ENCODE assay signal across 11 cellular contexts in the genomic region with DNA sequence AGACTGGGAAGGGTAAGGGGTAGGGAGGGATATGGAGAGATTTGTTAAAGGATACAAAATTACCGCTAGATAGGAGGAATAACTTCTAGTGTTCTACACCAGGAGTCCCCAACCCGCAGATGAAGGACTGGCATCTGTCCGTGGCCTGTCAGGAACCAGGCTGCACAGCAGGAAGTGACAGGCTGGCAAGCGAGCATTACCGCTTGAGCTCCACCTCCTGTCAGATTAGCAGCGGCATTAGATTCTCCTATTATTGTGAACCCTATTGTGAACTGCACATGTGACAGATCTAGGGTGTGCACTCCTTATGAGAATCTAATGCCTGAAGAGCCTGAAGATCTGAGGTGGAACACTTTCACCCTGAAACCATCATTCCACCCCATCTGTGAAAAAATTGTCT. TPM values are rescaled to one million over a fixed set of nuclear protein-coding genes. Genes with fewer than 3 reads are reported as not detected.
DNase-seq lines count a peak whose midpoint lies in the region; ATAC-seq, FAIRE-seq and TF ChIP-seq lines count a peak whose summit lies in the region.
"Had no signal": no experiment of that assay in that cellular context is flagged by ENCODE, and none has a peak within 500 bp of the region (broad histone marks: within the 10 kb centered on the region; RNA-seq: fewer than 3 reads in every experiment).

No MANE protein-coding gene starts in this region.

- intact Hi-C loops in A673 (cut with micrococcal nuclease; ENCODE audit: unreplicated experiment) = no loop called here

- peaks cover 1% of the 10 kb centered on the region for H3K36me3 Mint-ChIP-seq in effector memory CD8-positive, alpha-beta T cell (ENCODE audit: insufficient read depth)
- H3K36me3 Mint-ChIP-seq: CD8-positive, alpha-beta memory T cell had no signal

- CTCF ChIA-PET in A673 (lab: Charles Lee) = no interaction called here

- no peak for TF ChIP-seq CTCF in A673 (conservative IDR thresholded peaks at IDR 0.05; ENCODE audit: low read depth, low read length)

- no peak for FAIRE-seq in GM19239 (lab: Jason Lieb, UNC)

- H3K9me3 Mint-ChIP-seq in effector memory CD8-positive, alpha-beta T cell = no peaks in the 10 kb centered on the region
- H3K9me3 Mint-ChIP-seq: CD8-positive, alpha-beta memory T cell had no signal

- DNase-seq in A673 (ENCODE audit: low spot score) = peak; percentile 54
- DNase-seq in effector memory CD8-positive, alpha-beta T cell = peak; percentile 2 to 13 (median 10)
- DNase-seq in HCEC 1CT = no peak
- no peak for DNase-seq in GM19239 (ENCODE audit: insufficient read length, low spot score)
- DNase-seq in OCI-M2 (lab: John Stamatoyannopoulos, UW; ENCODE audit: unreplicated experiment) = no peak
- no peak for DNase-seq in NCI-H510A treated with DMSO at 0.1 percent for 48 hours (lab: John Stamatoyannopoulos, UW)
- DNase-seq: NCI-H2081 had no signal

- no peaks in the 10 kb centered on the region for H3K36me3 ChIP-seq in A673 (ENCODE audit: insufficient read depth, low read length, poor library complexity, severe bottlenecking)
- H3K36me3 ChIP-seq: left lung had no signal

- no peaks in the 10 kb centered on the region for H3K9me3 ChIP-seq in A673 (ENCODE audit: low read depth, low read length, poor library complexity, severe bottlenecking)
- H3K9me3 ChIP-seq: left lung had no signal

- ATAC-seq in GM18867 (IDR thresholded peaks at IDR 0.05; ENCODE audit: unreplicated experiment) = peak; percentile 53
- peak; percentile 60 for ATAC-seq in SK-N-SH treated with all-trans-retinoic acid at 6 μM for 48 hours
- peak; percentile 66 for ATAC-seq in effector memory CD8-positive, alpha-beta T cell (replicated peaks)
- ATAC-seq: left lung had no signal

- no TSS peak for BruUV-seq in A673 (replicated peaks; lab: Mats Ljungman, UMichigan)

- H3K27ac ChIP-seq in A673 (ENCODE audit: low read depth, low read length, poor library complexity, severe bottlenecking) = no peak overlapping the region
- H3K27ac ChIP-seq: left lung had no signal

- H3K4me1 Mint-ChIP-seq in effector memory CD8-positive, alpha-beta T cell (ENCODE audit: low read depth in 2 of 2) = peaks cover 4 to 7% of the 10 kb centered on the region in 2 donors

- POLR2A ChIA-PET in A673 (lab: Charles Lee; ENCODE audit: low non-redundant PET) = no interaction called here

- H3K27me3 ChIP-seq in A673 (replicated peaks; ENCODE audit: insufficient read depth, low read depth, low read length, poor library complexity) = no peaks in the 10 kb centered on the region
- H3K27me3 ChIP-seq: left lung had no signal

- peak overlapping the region in 1 of 2 donors; percentile 41 for H3K27ac Mint-ChIP-seq in effector memory CD8-positive, alpha-beta T cell
- H3K27ac Mint-ChIP-seq: CD8-positive, alpha-beta memory T cell had no signal

- H3K4me3 Mint-ChIP-seq in effector memory CD8-positive, alpha-beta T cell = peak overlapping the region in 1 of 2 donors; percentile 13

- no peaks in the 10 kb centered on the region for H3K4me1 ChIP-seq in A673 (ENCODE audit: insufficient read depth, low read length, poor library complexity, severe bottlenecking)
- H3K4me1 ChIP-seq: left lung had no signal

- peaks cover 0 to 3% of the 10 kb centered on the region in 2 donors for H3K27me3 Mint-ChIP-seq in effector memory CD8-positive, alpha-beta T cell

- no peak overlapping the region for H3K4me3 ChIP-seq in A673 (ENCODE audit: low read depth, low read length, poor library complexity, severe bottlenecking)
- H3K4me3 ChIP-seq: left lung had no signal

TF ChIP-seq in SK-N-SH treated with all-trans-retinoic acid at 6 μM for 48 hours, 23 proteins besides CTCF, POLR2A, EP300 and RAD21:
- TF ChIP-seq ISL1 (CRISPR knock-in tag; IDR thresholded peaks at IDR 0.05) (no peak), ZFP30 (CRISPR knock-in tag; IDR thresholded peaks at IDR 0.05) (no peak), POU6F1 (CRISPR knock-in tag; IDR thresholded peaks at IDR 0.05; ENCODE audit: borderline replicate concordance, low read depth) (no peak), ARNTL (CRISPR knock-in tag; IDR thresholded peaks at IDR 0.05; ENCODE audit: borderline replicate concordance, low read depth) (no peak), CSDC2 (CRISPR knock-in tag; IDR thresholded peaks at IDR 0.05) (no peak)

RNA-seq across cellular contexts. Expression of gene BBS7, which starts 27.9 kb away (rescaled TPM):
- total RNA-seq in A673 (2021) = 26.7 and 32.5 TPM in 2 replicates

RNA-seq across cellular contexts. Expression of gene TRPC3, which starts 53.7 kb away (rescaled TPM):
- total RNA-seq in A673 (2021) = 0.24 and 0.28 TPM in 2 replicates

Comparison
In these comparisons a context has a peak if more than half of its experiments do, and no peak if none do; other contexts are left out.
1. DNase-seq: peak in A673 (single experiment) and effector memory CD8-positive, alpha-beta T cell (3 of 3); none in HCEC 1CT (single experiment), GM19239 (single experiment), OCI-M2 (single experiment) and NCI-H510A treated with DMSO at 0.1 percent for 48 hours (single experiment).
2. Peak in every context shown above with its lines, with median percentiles within 50 percentile points of each other: ATAC-seq.